Comparison of ENCODE assay signal across 16 cellular contexts in genomic region chr1:17866451-17867029, GRCh38.
DNase-seq lines count a peak whose midpoint lies in the region; ATAC-seq, FAIRE-seq and TF ChIP-seq lines count a peak whose summit lies in the region.
"Had no signal": no experiment of that assay in that cellular context is flagged by ENCODE, and none has a peak within 500 bp of the region (broad histone marks: within the 10 kb centered on the region; RNA-seq: fewer than 3 reads in every experiment).

No MANE protein-coding gene starts in this region.

- peaks cover 0 to 6% of the 10 kb centered on the region in 2 donors for H3K9me3 Mint-ChIP-seq in stimulated activated naive CD8-positive, alpha-beta T cell treated with anti-CD3 and anti-CD28 coated beads, Interleukin-15, amount 100 ng/mL, for 72 hours
- H3K9me3 Mint-ChIP-seq: activated CD4-positive, alpha-beta T cell treated with anti-CD3 and anti-CD28 coated beads, Interleukin-2, amount 10 ng/mL, durations not matched to agents 24 days and 14 days had no signal

- no peaks in the 10 kb centered on the region for H3K27me3 Mint-ChIP-seq in stimulated activated naive CD8-positive, alpha-beta T cell treated with anti-CD3 and anti-CD28 coated beads, Interleukin-15, amount 100 ng/mL, for 72 hours
- H3K27me3 Mint-ChIP-seq: activated CD4-positive, alpha-beta T cell treated with anti-CD3 and anti-CD28 coated beads, Interleukin-2, amount 10 ng/mL, durations not matched to agents 24 days and 14 days had no signal

- no peaks in the 10 kb centered on the region for H3K4me1 Mint-ChIP-seq in stimulated activated naive CD8-positive, alpha-beta T cell treated with anti-CD3 and anti-CD28 coated beads, Interleukin-15, amount 100 ng/mL, for 72 hours
- H3K4me1 Mint-ChIP-seq: activated CD4-positive, alpha-beta T cell treated with anti-CD3 and anti-CD28 coated beads, Interleukin-2, amount 10 ng/mL, durations not matched to agents 24 days and 14 days; CD14-positive monocyte had no signal

- no peaks in the 10 kb centered on the region for H3K9me3 ChIP-seq in left lung
- H3K9me3 ChIP-seq: ovary had no signal

- H3K36me3 ChIP-seq in left lung: no peaks in the 10 kb centered on the region
- H3K36me3 ChIP-seq: ovary had no signal

- DNase-seq in AG08395 (ENCODE audit: low spot score) (peak; percentile 91), HTR-8/SVneo (ENCODE audit: insufficient read length, low spot score) (peak; percentile 55), astrocyte of the spinal cord (ENCODE audit: low read depth, low spot score) (peak; percentile 79), left lung (no peak), NCI-H2107 (lab: John Stamatoyannopoulos, UW) (no peak), occipital lobe (lab: John Stamatoyannopoulos, UW) (no peak)
- DNase-seq in stimulated activated naive CD8-positive, alpha-beta T cell treated with anti-CD3 and anti-CD28 coated beads, Interleukin-15, amount 100 ng/mL, for 72 hours: no peak
- DNase-seq: activated CD4-positive, alpha-beta T cell treated with anti-CD3 and anti-CD28 coated beads, Interleukin-2, amount 10 ng/mL, durations not matched to agents 24 days and 14 days; activated naive CD4-positive, alpha-beta T cell; endodermal cell; islet precursor cell; NCI-H2171; ovary; SHP77 had no signal

- no peak overlapping the region for H3K27ac ChIP-seq in left lung
- H3K27ac ChIP-seq: ovary had no signal

- H3K4me3 ChIP-seq in astrocyte of the spinal cord (ENCODE audit: low read depth, low read length) (no peak overlapping the region), left lung (no peak overlapping the region)
- H3K4me3 ChIP-seq: ovary had no signal

- H3K4me1 ChIP-seq in left lung: no peaks in the 10 kb centered on the region

- ATAC-seq in left lung (peak; percentile 35), HG02970 (IDR thresholded peaks at IDR 0.05; ENCODE audit: low FRiP score, unreplicated experiment) (no peak)
- no peak for ATAC-seq in stimulated activated naive CD8-positive, alpha-beta T cell treated with anti-CD3 and anti-CD28 coated beads, Interleukin-15, amount 100 ng/mL, for 72 hours

- peak overlapping the region in 1 of 2 donors; percentile 74 for H3K27ac Mint-ChIP-seq in stimulated activated naive CD8-positive, alpha-beta T cell treated with anti-CD3 and anti-CD28 coated beads, Interleukin-15, amount 100 ng/mL, for 72 hours
- H3K27ac Mint-ChIP-seq: activated CD4-positive, alpha-beta T cell treated with anti-CD3 and anti-CD28 coated beads, Interleukin-2, amount 10 ng/mL, durations not matched to agents 24 days and 14 days; CD14-positive monocyte; endodermal cell had no signal

- peak; percentile 38 for FAIRE-seq in HTR-8/SVneo (lab: Jason Lieb, UNC)

- H3K4me3 Mint-ChIP-seq in stimulated activated naive CD8-positive, alpha-beta T cell treated with anti-CD3 and anti-CD28 coated beads, Interleukin-15, amount 100 ng/mL, for 72 hours: no peak overlapping the region
- H3K4me3 Mint-ChIP-seq: activated CD4-positive, alpha-beta T cell treated with anti-CD3 and anti-CD28 coated beads, Interleukin-2, amount 10 ng/mL, durations not matched to agents 24 days and 14 days; CD14-positive monocyte; endodermal cell had no signal

- TF ChIP-seq CTCF in astrocyte of the spinal cord (IDR thresholded peaks at IDR 0.05; ENCODE audit: low read depth, low read length) (no peak), left lung (IDR thresholded peaks at IDR 0.05) (no peak)

- peaks cover 0 to 3% of the 10 kb centered on the region in 2 donors for H3K27me3 ChIP-seq in left lung
- H3K27me3 ChIP-seq: ovary had no signal

- intact Hi-C loops in left lung (cut with DNase I): no loop called here

- in situ Hi-C loops in astrocyte of the spinal cord (cut with HindIII; ENCODE audit: low sequenced_read_pairs): no loop called here

Comparison
In these comparisons a context has a peak if more than half of its experiments do, and no peak if none do; other contexts are left out.
1. DNase-seq: peak in AG08395 (single experiment), HTR-8/SVneo (single experiment) and astrocyte of the spinal cord (single experiment); none in left lung (0 of 2), NCI-H2107 (single experiment), occipital lobe (single experiment) and stimulated activated naive CD8-positive, alpha-beta T cell treated with anti-CD3 and anti-CD28 coated beads, Interleukin-15, amount 100 ng/mL, for 72 hours (0 of 2).